Comparison of ENCODE assay signal across 9 cellular contexts in the genomic region with DNA sequence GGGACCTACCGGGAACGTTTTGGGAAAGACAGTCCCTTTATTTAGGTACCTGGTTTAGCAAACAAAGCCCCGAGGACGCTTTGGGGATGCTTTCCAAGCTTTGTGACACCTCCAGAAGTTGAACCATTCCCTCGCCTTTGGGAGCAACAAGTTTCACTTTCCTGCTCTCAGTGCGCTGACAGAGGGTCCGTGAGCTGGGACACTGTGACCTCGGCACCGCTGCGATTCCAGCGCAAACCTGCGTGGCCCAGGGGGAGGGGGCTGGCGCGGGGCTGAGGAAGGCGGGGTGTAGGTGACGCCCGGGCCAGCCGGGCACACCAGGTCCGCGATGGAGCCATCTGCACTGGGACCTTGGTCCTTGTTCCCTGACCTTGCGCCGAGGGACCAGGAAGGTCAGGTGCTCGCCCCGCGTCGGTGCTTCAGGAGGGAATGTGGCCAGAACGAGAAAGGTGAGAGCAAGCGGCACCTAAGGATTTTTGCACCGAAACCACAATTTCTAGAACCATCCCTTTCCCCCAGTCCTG. TPM values are rescaled to one million over a fixed set of nuclear protein-coding genes. Genes with fewer than 3 reads are reported as not detected.
DNase-seq lines count a peak whose midpoint lies in the region; ATAC-seq, FAIRE-seq and TF ChIP-seq lines count a peak whose summit lies in the region.
"Had no signal": no experiment of that assay in that cellular context is flagged by ENCODE, and none has a peak within 500 bp of the region (broad histone marks: within the 10 kb centered on the region; RNA-seq: fewer than 3 reads in every experiment).

No MANE protein-coding gene starts in this region.

- H3K27me3 Mint-ChIP-seq in mesothelial cell of epicardium (ENCODE audit: low read depth): peaks cover 87% of the 10 kb centered on the region

- peak; percentile 9 for DNase-seq in DMS79 treated with DMSO at 0.1 percent for 48 hours (lab: John Stamatoyannopoulos, UW)
- no peak for DNase-seq in DMS79 (lab: John Stamatoyannopoulos, UW)
- peak; percentile 77 for DNase-seq in NCI-H748 (lab: John Stamatoyannopoulos, UW; ENCODE audit: unreplicated experiment)
- DNase-seq in mesothelial cell of epicardium (ENCODE audit: low spot score in 2 of 2, unreplicated experiment in 2 of 2): no peak
- no peak for DNase-seq in NCI-H510A (lab: John Stamatoyannopoulos, UW)
- DNase-seq in H54 (ENCODE audit: insufficient read length, low spot score): no peak

- no peaks in the 10 kb centered on the region for H3K9me3 Mint-ChIP-seq in mesothelial cell of epicardium

- FAIRE-seq in H54 (lab: Jason Lieb, UNC): no peak

- no peak; the same call in 1 of the 2 replicates for TF ChIP-seq POLR2A in H54 (IDR thresholded peaks at IDR 0.05; ENCODE audit: low read depth, low read length)

- no peak overlapping the region for H3K9ac ChIP-seq in duodenal mucosa (ENCODE audit: low read depth in 1 of 2, low read length in 2 of 2)

- H3K27ac ChIP-seq in duodenal mucosa (ENCODE audit: low read depth, low read length): peak overlapping the region; percentile 20

- H3K36me3 ChIP-seq in duodenal mucosa (ENCODE audit: control insufficient read depth in 1 of 2, insufficient read depth in 2 of 2, low read length in 2 of 2): no peaks in the 10 kb centered on the region

- TF ChIP-seq CTCF in mesothelial cell of epicardium (IDR thresholded peaks at IDR 0.05; ENCODE audit: unreplicated experiment): no peak

- peaks cover 32 to 36% of the 10 kb centered on the region in 2 donors for H3K27me3 ChIP-seq in duodenal mucosa (ENCODE audit: control insufficient read depth in 1 of 2, insufficient read depth in 2 of 2, low read length in 2 of 2)

- no peaks in the 10 kb centered on the region for H3K36me3 Mint-ChIP-seq in mesothelial cell of epicardium

- H3K9me3 ChIP-seq in duodenal mucosa (ENCODE audit: control insufficient read depth in 1 of 2, low read length in 2 of 2): no peaks in the 10 kb centered on the region

- no peak overlapping the region for H3K27ac Mint-ChIP-seq in mesothelial cell of epicardium

- H3K4me1 ChIP-seq in duodenal mucosa (ENCODE audit: control insufficient read depth in 1 of 2, insufficient read depth in 2 of 2, low read length in 2 of 2): peaks cover 0 to 10% of the 10 kb centered on the region in 2 donors

- peak overlapping the region; percentile 70 for H3K4me3 Mint-ChIP-seq in mesothelial cell of epicardium

- H3K4me1 Mint-ChIP-seq in mesothelial cell of epicardium: peaks cover 37% of the 10 kb centered on the region

- ATAC-seq in GM21576 (IDR thresholded peaks at IDR 0.05; ENCODE audit: unreplicated experiment): no peak

- peak overlapping the region; percentile 73 to 80 for H3K4me3 ChIP-seq in duodenal mucosa (ENCODE audit: low read depth in 1 of 2, low read length in 2 of 2)

RNA-seq across cellular contexts. Expression of a gene that starts 0.7 kb away (rescaled TPM):
- total RNA-seq in mesothelial cell of epicardium: 3.3 to 4.1 TPM (median 3.8 TPM) in 3 replicates
- total RNA-seq: activated CD8-positive, alpha-beta memory T cell treated with anti-CD3 and anti-CD28 coated beads for 36 hours had no signal

Comparison
In these comparisons a context has a peak if more than half of its experiments do, and no peak if none do; other contexts are left out.
1. DNase-seq: peak in DMS79 treated with DMSO at 0.1 percent for 48 hours (single experiment) and NCI-H748 (single experiment); none in DMS79 (single experiment), mesothelial cell of epicardium (0 of 2), NCI-H510A (single experiment) and H54 (single experiment).